9 cellular contexts compared by ENCODE assay signal in the genomic region with DNA sequence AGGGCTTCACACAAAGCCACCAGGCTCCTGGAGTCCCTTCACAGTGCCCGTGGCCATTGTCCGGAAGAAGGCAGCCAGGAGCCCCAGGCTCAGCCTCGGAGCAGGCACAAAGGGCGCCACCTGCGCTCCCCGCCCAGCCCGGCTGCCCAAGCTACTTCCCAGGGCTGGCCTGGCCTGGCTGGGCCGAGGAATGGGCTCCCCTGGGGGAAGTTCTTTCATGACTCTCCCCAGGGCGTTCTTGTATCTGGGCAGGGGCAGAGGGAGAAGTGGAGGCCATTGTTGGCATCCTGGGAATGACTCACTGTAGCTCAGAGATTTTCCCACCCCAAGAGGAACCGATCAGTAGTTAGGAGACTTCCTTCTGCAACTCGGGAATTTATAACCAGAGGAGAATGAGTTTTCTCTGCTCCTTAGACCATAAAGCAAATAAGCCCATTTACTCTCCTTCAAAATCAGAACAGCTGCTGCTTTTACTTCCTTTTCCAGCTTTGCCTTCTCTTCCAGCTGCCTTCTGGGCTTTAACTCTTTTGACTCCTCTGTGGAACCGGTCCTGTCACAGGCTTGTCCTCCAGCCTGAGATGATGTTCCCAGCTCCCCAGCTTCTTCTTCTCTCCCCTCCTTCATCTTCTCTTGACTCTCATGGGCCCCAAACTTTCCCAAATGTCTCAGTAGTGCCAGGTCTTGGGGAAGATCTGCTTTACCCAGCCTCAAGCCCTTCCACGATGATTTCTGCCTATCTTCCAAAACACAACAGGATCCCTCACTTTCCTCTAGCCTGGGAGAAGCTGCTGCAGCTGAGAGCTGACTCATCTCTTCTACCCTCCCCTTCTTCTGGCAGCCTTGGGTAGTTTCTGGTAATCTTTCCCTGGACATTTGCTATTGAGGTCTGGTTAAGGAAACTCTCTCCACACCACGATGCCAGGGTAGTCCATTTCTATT.
DNase-seq lines count a peak whose midpoint lies in the region; ATAC-seq and TF ChIP-seq lines count a peak whose summit lies in the region.
"Had no signal": no experiment of that assay in that cellular context is flagged by ENCODE, and none has a peak within 500 bp of the region (broad histone marks: within the 10 kb centered on the region; RNA-seq: fewer than 3 reads in every experiment).

No MANE protein-coding gene starts in this region.

- H3K27ac ChIP-seq in esophagus (ENCODE audit: low read depth in 2 of 2, low read length in 1 of 2) (peak overlapping the region; percentile 34 to 67), tibial nerve (peak overlapping the region in 3 of 4 donors; percentile 6 to 64 (median 63))

- H3K4me3 ChIP-seq in esophagus (ENCODE audit: low read depth in 1 of 2, low read length in 2 of 2) (no peak overlapping the region), mucosa of descending colon (no peak overlapping the region), tibial nerve (no peak overlapping the region)

- peak; percentile 84 for ATAC-seq in mucosa of descending colon

- no peak for TF ChIP-seq EP300 in tibial nerve (IDR thresholded peaks at IDR 0.05)

- H3K27me3 ChIP-seq in esophagus (ENCODE audit: control insufficient read depth in 1 of 2, insufficient read depth in 2 of 2, low read length in 2 of 2) (no peaks in the 10 kb centered on the region), tibial nerve (no peaks in the 10 kb centered on the region)

- peaks cover 8 to 38% of the 10 kb centered on the region in 2 donors for H3K36me3 ChIP-seq in esophagus (ENCODE audit: control insufficient read depth in 2 of 2, insufficient read depth in 2 of 2, low read length in 1 of 2)
- peaks cover 8% of the 10 kb centered on the region for H3K36me3 ChIP-seq in mucosa of descending colon (ENCODE audit: low read depth)
- H3K36me3 ChIP-seq in tibial nerve: peaks cover 0 to 55% (median 0%) of the 10 kb centered on the region in 3 donors

- DNase-seq in NCI-H69 (lab: John Stamatoyannopoulos, UW): peak; percentile 31
- DNase-seq in mucosa of descending colon: peak in 2 of 3 donors; percentile 23 to 44
- no peak for DNase-seq in tibial nerve (ENCODE audit: low spot score in 2 of 2)
- no peak for DNase-seq in activated CD4-positive, CD25-positive, alpha-beta regulatory T cell (lab: John Stamatoyannopoulos, UW)
- DNase-seq in nucleus accumbens (lab: John Stamatoyannopoulos, UW): no peak
- DNase-seq in UCSD-AML1 (lab: John Stamatoyannopoulos, UW; ENCODE audit: unreplicated experiment): no peak
- DNase-seq in cerebellar nuclear complex (lab: John Stamatoyannopoulos, UW): no peak
- DNase-seq: activated gamma-delta T cell had no signal

- H3K4me1 ChIP-seq in esophagus (ENCODE audit: control insufficient read depth in 2 of 2, insufficient read depth in 2 of 2, low read length in 1 of 2): peaks cover 0 to 3% of the 10 kb centered on the region in 2 donors
- peaks cover 20% of the 10 kb centered on the region for H3K4me1 ChIP-seq in mucosa of descending colon (ENCODE audit: low read depth)
- H3K4me1 ChIP-seq in tibial nerve: peaks cover 0 to 28% (median 18%) of the 10 kb centered on the region in 4 donors

- no peaks in the 10 kb centered on the region for H3K9me3 ChIP-seq in esophagus (ENCODE audit: control insufficient read depth in 2 of 2, insufficient read depth in 1 of 2, low read depth in 1 of 2, low read length in 1 of 2)
- H3K9me3 ChIP-seq in mucosa of descending colon: no peaks in the 10 kb centered on the region
- no peaks in the 10 kb centered on the region for H3K9me3 ChIP-seq in tibial nerve

- WGBS in esophagus, 2 donors: 52 to 72% methylated on average over 13 to 14 of the region's 14 CpGs
- 46 to 73% methylated on average over 8 to 11 of the region's 14 CpGs for WGBS in tibial nerve, 2 donors

- TF ChIP-seq CTCF in mucosa of descending colon (IDR thresholded peaks at IDR 0.05): no peak
- no peak for TF ChIP-seq CTCF in tibial nerve (IDR thresholded peaks at IDR 0.05)

- intact Hi-C loops in mucosa of descending colon (cut with DNase I, micrococcal nuclease): loop anchor here in 1 of 2 donors (10.0 kb wide), 1 partner anchor 215 kb away; a partner anchor contains a TSS

- TF ChIP-seq POLR2A in tibial nerve (IDR thresholded peaks at IDR 0.05): no peak

Comparison
In these comparisons a context has a peak if more than half of its experiments do, and no peak if none do; other contexts are left out.
1. DNase-seq: peak in NCI-H69 (single experiment) and mucosa of descending colon (2 of 3); none in tibial nerve (0 of 2), activated CD4-positive, CD25-positive, alpha-beta regulatory T cell (0 of 4), nucleus accumbens (0 of 56), UCSD-AML1 (single experiment) and cerebellar nuclear complex (0 of 2).